Comparison of ENCODE assay signal across 12 cellular contexts in genomic region chr14:61719344-61720301, GRCh38. TPM values are rescaled to one million over a fixed set of nuclear protein-coding genes. Genes with fewer than 3 reads are reported as not detected.
DNase-seq lines count a peak whose midpoint lies in the region; ATAC-seq, FAIRE-seq and TF ChIP-seq lines count a peak whose summit lies in the region.
"Had no signal": no experiment of that assay in that cellular context is flagged by ENCODE, and none has a peak within 500 bp of the region (broad histone marks: within the 10 kb centered on the region; RNA-seq: fewer than 3 reads in every experiment).

No MANE protein-coding gene starts in this region.

- intact Hi-C loops in natural killer cell (cut with micrococcal nuclease) = loop anchor here (2.0 kb wide), 1 partner anchor 49 kb away; no protein-coding TSS in a partner anchor

- TF ChIP-seq POLR2A in GM12892 (IDR thresholded peaks at IDR 0.05; ENCODE audit: low read depth, low read length) = no peak

- DNase-seq in GM12892 (ENCODE audit: insufficient read length) (no peak), natural killer cell (no peak), GM03348 (ENCODE audit: low spot score) (no peak), NCI-H226 (no peak), globus pallidus (ENCODE audit: low spot score) (no peak), NCI-H1436 (lab: John Stamatoyannopoulos, UW) (no peak)
- DNase-seq in activated naive CD8-positive, alpha-beta T cell treated with anti-CD3 and anti-CD28 coated beads, Interleukin-2, amount 50 U/mL, for 24 hours = no peak
- DNase-seq: effector memory CD4-positive, alpha-beta T cell; left cardiac atrium; NCI-H1092; SIG-M5 had no signal

- peaks cover 39% of the 10 kb centered on the region for H3K36me3 Mint-ChIP-seq in activated naive CD8-positive, alpha-beta T cell treated with anti-CD3 and anti-CD28 coated beads, Interleukin-2, amount 50 U/mL, for 24 hours (ENCODE audit: low read depth)
- peaks cover 5% of the 10 kb centered on the region for H3K36me3 Mint-ChIP-seq in natural killer cell

- peak overlapping the region; percentile 64 for H3K4me3 Mint-ChIP-seq in activated naive CD8-positive, alpha-beta T cell treated with anti-CD3 and anti-CD28 coated beads, Interleukin-2, amount 50 U/mL, for 24 hours
- H3K4me3 Mint-ChIP-seq in natural killer cell = peak overlapping the region; percentile 76

- H3K27me3 Mint-ChIP-seq in activated naive CD8-positive, alpha-beta T cell treated with anti-CD3 and anti-CD28 coated beads, Interleukin-2, amount 50 U/mL, for 24 hours = no peaks in the 10 kb centered on the region
- no peaks in the 10 kb centered on the region for H3K27me3 Mint-ChIP-seq in natural killer cell (ENCODE audit: low read depth in 2 of 2)

- peak; percentile 44 for ATAC-seq in HG03354 (IDR thresholded peaks at IDR 0.05; ENCODE audit: poor library complexity, severe bottlenecking, unreplicated experiment)
- ATAC-seq in activated naive CD8-positive, alpha-beta T cell treated with anti-CD3 and anti-CD28 coated beads, Interleukin-2, amount 50 U/mL, for 24 hours = peak; percentile 40
- ATAC-seq in natural killer cell = peak; percentile 87 to 91 (median 90)

- peak overlapping the region; percentile 65 for H3K27ac Mint-ChIP-seq in activated naive CD8-positive, alpha-beta T cell treated with anti-CD3 and anti-CD28 coated beads, Interleukin-2, amount 50 U/mL, for 24 hours
- peak overlapping the region; percentile 76 to 87 for H3K27ac Mint-ChIP-seq in natural killer cell

- peak; percentile 71 for FAIRE-seq in GM12892 (lab: Jason Lieb, UNC)

- H3K4me1 Mint-ChIP-seq in activated naive CD8-positive, alpha-beta T cell treated with anti-CD3 and anti-CD28 coated beads, Interleukin-2, amount 50 U/mL, for 24 hours = peaks cover 82% of the 10 kb centered on the region
- peaks cover 39 to 44% of the 10 kb centered on the region in 2 donors for H3K4me1 Mint-ChIP-seq in natural killer cell

- no peak for TF ChIP-seq CTCF in natural killer cell (IDR thresholded peaks at IDR 0.05)

- no peaks in the 10 kb centered on the region for H3K9me3 Mint-ChIP-seq in activated naive CD8-positive, alpha-beta T cell treated with anti-CD3 and anti-CD28 coated beads, Interleukin-2, amount 50 U/mL, for 24 hours
- H3K9me3 Mint-ChIP-seq in natural killer cell = no peaks in the 10 kb centered on the region

RNA-seq across cellular contexts. Expression of gene HIF1A, which starts 24.3 kb away (rescaled TPM):
- polyA plus RNA-seq in GM12892 (2012; ENCODE audit: missing spikeins) = 46.9 TPM
- 100 to 1,000 TPM; 174 to 184 (median 177) TPM for total RNA-seq in natural killer cell

RNA-seq across cellular contexts. Expression of gene SNAPC1, which starts 42.6 kb away (rescaled TPM):
- polyA plus RNA-seq in GM12892 (2012; ENCODE audit: missing spikeins) = 9.9 TPM
- 1 to 10 TPM; 2.2 to 2.4 (median 2.2) TPM for total RNA-seq in natural killer cell

Comparison
In these comparisons a context has a peak if more than half of its experiments do, and no peak if none do; other contexts are left out.
1. ATAC-seq: peak in every context shown above with its lines; median percentile 90 in natural killer cell; 44 in HG03354; 40 in activated naive CD8-positive, alpha-beta T cell treated with anti-CD3 and anti-CD28 coated beads, Interleukin-2, amount 50 U/mL, for 24 hours.